16 cellular contexts compared by ENCODE assay signal in genomic region chr19:30144794-30145193, GRCh38.
DNase-seq lines count a peak whose midpoint lies in the region; ATAC-seq and TF ChIP-seq lines count a peak whose summit lies in the region.
"Had no signal": no experiment of that assay in that cellular context is flagged by ENCODE, and none has a peak within 500 bp of the region (broad histone marks: within the 10 kb centered on the region; RNA-seq: fewer than 3 reads in every experiment).

No MANE protein-coding gene starts in this region.

- H3K4me3 Mint-ChIP-seq in CD14-positive monocyte: no peak overlapping the region
- no peak overlapping the region for H3K4me3 Mint-ChIP-seq in CD4-positive, alpha-beta T cell
- H3K4me3 Mint-ChIP-seq: CD8-positive, alpha-beta memory T cell; IgD-negative memory B cell had no signal

- intact Hi-C loops in CD14-positive monocyte (cut with micrococcal nuclease): no loop called here
- intact Hi-C loops in CD4-positive, alpha-beta T cell (cut with DNase I, micrococcal nuclease): no loop called here

- H3K36me3 Mint-ChIP-seq in CD14-positive monocyte: no peaks in the 10 kb centered on the region
- no peaks in the 10 kb centered on the region for H3K36me3 Mint-ChIP-seq in CD4-positive, alpha-beta T cell (ENCODE audit: low read depth)
- H3K36me3 Mint-ChIP-seq: CD8-positive, alpha-beta memory T cell; IgD-negative memory B cell had no signal

- no peak for ATAC-seq in CD4-positive, alpha-beta T cell (ENCODE audit: poor library complexity)
- ATAC-seq: A549, HCT116 had no signal

- DNase-seq in CD14-positive monocyte (ENCODE audit: low spot score) (peak; percentile 38), DMS153 treated with DMSO at 0.1 percent for 48 hours (lab: John Stamatoyannopoulos, UW; ENCODE audit: unreplicated experiment) (peak; percentile 1), SHP77 treated with DMSO at 0.1 percent for 48 hours (lab: John Stamatoyannopoulos, UW) (peak; percentile 19), left kidney (ENCODE audit: low read depth, low spot score) (peak; percentile 53), NK-92 (lab: John Stamatoyannopoulos, UW; ENCODE audit: unreplicated experiment) (no peak), GM03348 (ENCODE audit: low spot score) (no peak)
- DNase-seq in CD4-positive, alpha-beta T cell: no peak
- DNase-seq: BE2C; Caco-2; CD8-positive, alpha-beta memory T cell; EL; KG1 had no signal

- H3K9me3 ChIP-seq in CD4-positive, alpha-beta T cell (ENCODE audit: control insufficient read depth, low read length): no peaks in the 10 kb centered on the region
- H3K9me3 ChIP-seq: BE2C, Caco-2 had no signal

- no peaks in the 10 kb centered on the region for H3K4me1 Mint-ChIP-seq in CD14-positive monocyte
- no peaks in the 10 kb centered on the region for H3K4me1 Mint-ChIP-seq in CD4-positive, alpha-beta T cell (ENCODE audit: low read depth)
- H3K4me1 Mint-ChIP-seq: CD8-positive, alpha-beta memory T cell; IgD-negative memory B cell had no signal

- POLR2A ChIA-PET in CD4-positive, alpha-beta T cell (lab: Charles Lee): no interaction called here

- no peaks in the 10 kb centered on the region for H3K27me3 Mint-ChIP-seq in CD14-positive monocyte (ENCODE audit: low read depth in 3 of 3)
- H3K27me3 Mint-ChIP-seq in CD4-positive, alpha-beta T cell: peaks cover 5% of the 10 kb centered on the region

- no peak overlapping the region for H3K27ac Mint-ChIP-seq in CD14-positive monocyte
- H3K27ac Mint-ChIP-seq in CD4-positive, alpha-beta T cell: no peak overlapping the region
- H3K27ac Mint-ChIP-seq: CD8-positive, alpha-beta memory T cell; IgD-negative memory B cell had no signal

- H3K27me3 ChIP-seq in CD4-positive, alpha-beta T cell (ENCODE audit: control insufficient read depth, insufficient read depth, low read length): no peaks in the 10 kb centered on the region
- H3K27me3 ChIP-seq: BE2C had no signal

- TF ChIP-seq CTCF in CD14-positive monocyte (IDR thresholded peaks at IDR 0.05): no peak
- no peak for TF ChIP-seq CTCF in CD4-positive, alpha-beta T cell (IDR thresholded peaks at IDR 0.05)

- no peak overlapping the region for H3K27ac ChIP-seq in CD4-positive, alpha-beta T cell (ENCODE audit: low read depth, low read length)
- H3K27ac ChIP-seq: A549, C4-2B had no signal

- H3K9me3 Mint-ChIP-seq in CD14-positive monocyte: peaks cover 0 to 9% (median 4%) of the 10 kb centered on the region in 7 donors
- no peaks in the 10 kb centered on the region for H3K9me3 Mint-ChIP-seq in CD4-positive, alpha-beta T cell

- CTCF ChIA-PET in CD4-positive, alpha-beta T cell (lab: Charles Lee): no interaction called here

Comparison
In these comparisons a context has a peak if more than half of its experiments do, and no peak if none do; other contexts are left out.
1. DNase-seq: peak in CD14-positive monocyte (single experiment), DMS153 treated with DMSO at 0.1 percent for 48 hours (single experiment), SHP77 treated with DMSO at 0.1 percent for 48 hours (single experiment) and left kidney (single experiment); none in NK-92 (single experiment), GM03348 (single experiment) and CD4-positive, alpha-beta T cell (0 of 10).